10 cellular contexts compared by ENCODE assay signal in genomic region chr1:16156848-16157495, GRCh38. TPM values are rescaled to one million over a fixed set of nuclear protein-coding genes. Genes with fewer than 3 reads are reported as not detected.
DNase-seq lines count a peak whose midpoint lies in the region; ATAC-seq, FAIRE-seq and TF ChIP-seq lines count a peak whose summit lies in the region.
"Had no signal": no experiment of that assay in that cellular context is flagged by ENCODE, and none has a peak within 500 bp of the region (broad histone marks: within the 10 kb centered on the region; RNA-seq: fewer than 3 reads in every experiment).

No MANE protein-coding gene starts in this region.

- no peak for FAIRE-seq in D721Med (lab: Jason Lieb, UNC)

- intact Hi-C loops in left ventricle myocardium inferior (cut with micrococcal nuclease) (no loop called here), left ventricle myocardium superior (cut with micrococcal nuclease) (no loop called here)

- H3K27me3 ChIP-seq in left ventricle myocardium inferior (ENCODE audit: low read depth): no peaks in the 10 kb centered on the region

- peak overlapping the region in 5 of 10 donors; percentile 7 to 89 (median 50) for H3K27ac Mint-ChIP-seq in naive thymus-derived CD8-positive, alpha-beta T cell

- no peaks in the 10 kb centered on the region for H3K36me3 ChIP-seq in left ventricle myocardium inferior

- peak overlapping the region; percentile 11 to 81 (median 32) for H3K4me3 Mint-ChIP-seq in naive thymus-derived CD8-positive, alpha-beta T cell

- peak overlapping the region; percentile 94 for H3K27ac ChIP-seq in left ventricle myocardium inferior (replicated peaks)

- H3K9me3 Mint-ChIP-seq in naive thymus-derived CD8-positive, alpha-beta T cell: no peaks in the 10 kb centered on the region

- no peak for DNase-seq in left ventricle myocardium inferior
- DNase-seq in left ventricle myocardium superior: no peak
- peak; percentile 69 for DNase-seq in dermis blood vessel endothelial cell
- no peak for DNase-seq in naive thymus-derived CD8-positive, alpha-beta T cell
- DNase-seq in putamen (ENCODE audit: low spot score): no peak
- no peak for DNase-seq in D721Med (ENCODE audit: insufficient read length, low spot score)
- no peak for DNase-seq in amniotic stem cell (lab: John Stamatoyannopoulos, UW)
- DNase-seq in DMS153 treated with DMSO at 0.1 percent for 48 hours (lab: John Stamatoyannopoulos, UW; ENCODE audit: unreplicated experiment): no peak
- DNase-seq: stimulated activated naive CD4-positive, alpha-beta T cell had no signal

- ATAC-seq in left ventricle myocardium superior: no peak
- ATAC-seq in naive thymus-derived CD8-positive, alpha-beta T cell: no peak

- H3K9me3 ChIP-seq in left ventricle myocardium inferior (replicated peaks): no peaks in the 10 kb centered on the region

- H3K4me3 ChIP-seq in left ventricle myocardium inferior: no peak overlapping the region

- H3K36me3 Mint-ChIP-seq in naive thymus-derived CD8-positive, alpha-beta T cell: no peaks in the 10 kb centered on the region

- POLR2A ChIA-PET in naive thymus-derived CD8-positive, alpha-beta T cell (lab: Charles Lee): interaction anchor here (0.6 to 1.8 kb wide), 5 partner anchors 8 to 285 kb away, joined by 3 to 4 read pairs (median 3); no protein-coding TSS in a partner anchor

- H3K4me1 Mint-ChIP-seq in naive thymus-derived CD8-positive, alpha-beta T cell: peaks cover 26 to 69% (median 63%) of the 10 kb centered on the region in 4 donors

- peaks cover 50% of the 10 kb centered on the region for H3K4me1 ChIP-seq in left ventricle myocardium inferior

- TF ChIP-seq CTCF in left ventricle myocardium inferior (IDR thresholded peaks at IDR 0.05; ENCODE audit: borderline replicate concordance): no peak
- no peak for TF ChIP-seq CTCF in D721Med (IDR thresholded peaks at IDR 0.05; ENCODE audit: insufficient read depth, missing control alignments)

- H3K27me3 Mint-ChIP-seq in naive thymus-derived CD8-positive, alpha-beta T cell: peaks cover 0 to 18% (median 5%) of the 10 kb centered on the region in 5 donors

RNA-seq across cellular contexts. Expression of gene EPHA2, which starts 1.1 kb away (rescaled TPM):
- total RNA-seq in left ventricle myocardium inferior (9.6 TPM), left ventricle myocardium superior (7.6 TPM), dermis blood vessel endothelial cell (121 and 192 TPM in 2 replicates)
- not detected for total RNA-seq in naive thymus-derived CD8-positive, alpha-beta T cell
- polyA plus RNA-seq in naive thymus-derived CD8-positive, alpha-beta T cell: not detected

RNA-seq across cellular contexts. Expression of gene ARHGEF19, which starts 55.5 kb away (rescaled TPM):
- total RNA-seq in left ventricle myocardium inferior (2.2 TPM), left ventricle myocardium superior (2.0 TPM), dermis blood vessel endothelial cell (2.7 and 3.3 TPM in 2 replicates)
- total RNA-seq in naive thymus-derived CD8-positive, alpha-beta T cell: 10 to 100 TPM; 11.9 to 12.7 TPM
- 1 to 10 TPM; 6.4 to 8.9 (median 7.7) TPM for polyA plus RNA-seq in naive thymus-derived CD8-positive, alpha-beta T cell
- total RNA-seq: HT1080 had no signal

Comparison
In these comparisons a context has a peak if more than half of its experiments do, and no peak if none do; other contexts are left out.
1. RNA of gene EPHA2, which starts 1.1 kb away (total RNA-seq): 121 to 192 TPM in dermis blood vessel endothelial cell; 9.6 TPM in left ventricle myocardium inferior (single experiment), 7.6 TPM in left ventricle myocardium superior (single experiment) and not detected in naive thymus-derived CD8-positive, alpha-beta T cell; every median in the first group is over 10 times any median in the second.